ENCODE assay signal across 1 cellular context in the genomic region with DNA sequence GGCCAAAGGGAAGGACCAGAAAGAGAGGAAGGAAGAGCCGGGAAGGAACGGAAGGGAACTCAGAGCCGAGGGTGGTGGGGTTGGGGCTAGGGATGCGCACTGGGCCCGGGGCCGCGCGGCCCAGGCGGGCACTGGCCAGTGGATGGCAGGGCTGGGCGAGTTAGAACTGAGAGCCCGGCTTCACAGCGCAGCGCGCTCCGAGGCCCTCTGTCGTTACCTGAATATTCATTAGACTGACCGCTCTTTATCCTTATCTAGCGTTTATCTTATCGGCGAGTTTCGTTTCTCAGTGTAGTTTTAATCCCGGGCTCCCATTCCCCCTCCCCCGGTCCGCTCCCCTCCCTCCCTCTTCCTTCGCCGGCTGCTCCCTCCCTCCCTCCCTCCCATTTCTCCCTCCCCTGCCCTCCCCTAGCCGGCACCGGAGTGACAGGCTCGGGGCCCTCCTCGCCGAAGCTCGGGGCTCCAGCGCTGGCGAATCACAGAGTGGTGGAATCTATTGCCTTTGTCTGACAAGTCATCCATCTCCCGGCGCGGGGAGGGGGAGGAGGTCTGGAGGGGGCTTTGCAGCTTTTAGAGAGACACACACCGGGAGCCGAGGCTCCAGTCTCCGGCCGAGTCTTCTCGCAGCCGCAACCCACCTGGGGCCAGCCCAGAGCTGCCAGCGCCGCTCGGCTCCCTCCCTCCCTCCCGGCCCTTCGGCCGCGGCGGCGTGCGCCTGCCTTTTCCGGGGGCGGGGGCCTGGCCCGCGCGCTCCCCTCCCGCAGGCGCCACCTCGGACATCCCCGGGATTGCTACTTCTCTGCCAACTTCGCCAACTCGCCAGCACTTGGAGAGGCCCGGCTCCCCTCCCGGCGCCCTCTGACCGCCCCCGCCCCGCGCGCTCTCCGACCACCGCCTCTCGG.
TF ChIP-seq lines count a peak whose summit lies in the region.

A gene (plus strand): TSS at position 603 of the 902 bp plus-strand sequence. CDS start 679 bp downstream, outside the sequence.

TF ChIP-seq in HepG2, 621 proteins besides CTCF, POLR2A, EP300 and RAD21 (continued from another document):
- TF ChIP-seq, protein P1, sequence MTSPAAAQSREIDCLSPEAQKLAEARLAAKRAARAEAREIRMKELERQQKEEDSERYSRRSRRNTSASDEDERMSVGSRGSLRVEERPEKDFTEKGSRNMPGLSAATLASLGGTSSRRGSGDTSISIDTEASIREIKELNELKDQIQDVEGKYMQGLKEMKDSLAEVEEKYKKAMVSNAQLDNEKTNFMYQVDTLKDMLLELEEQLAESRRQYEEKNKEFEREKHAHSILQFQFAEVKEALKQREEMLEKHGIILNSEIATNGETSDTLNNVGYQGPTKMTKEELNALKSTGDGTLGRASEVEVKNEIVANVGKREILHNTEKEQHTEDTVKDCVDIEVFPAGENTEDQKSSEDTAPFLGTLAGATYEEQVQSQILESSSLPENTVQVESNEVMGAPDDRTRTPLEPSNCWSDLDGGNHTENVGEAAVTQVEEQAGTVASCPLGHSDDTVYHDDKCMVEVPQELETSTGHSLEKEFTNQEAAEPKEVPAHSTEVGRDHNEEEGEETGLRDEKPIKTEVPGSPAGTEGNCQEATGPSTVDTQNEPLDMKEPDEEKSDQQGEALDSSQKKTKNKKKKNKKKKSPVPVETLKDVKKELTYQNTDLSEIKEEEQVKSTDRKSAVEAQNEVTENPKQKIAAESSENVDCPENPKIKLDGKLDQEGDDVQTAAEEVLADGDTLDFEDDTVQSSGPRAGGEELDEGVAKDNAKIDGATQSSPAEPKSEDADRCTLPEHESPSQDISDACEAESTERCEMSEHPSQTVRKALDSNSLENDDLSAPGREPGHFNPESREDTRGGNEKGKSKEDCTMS (CRISPR knock-in tag; conservative IDR thresholded peaks at IDR 0.05), result no peak
